Comparison of ENCODE assay signal across 7 cellular contexts in genomic region chr6:149559389-149559788, GRCh38.
"Had no signal": no experiment of that assay in that cellular context is flagged by ENCODE, and none has a peak within 500 bp of the region (broad histone marks: within the 10 kb centered on the region; RNA-seq: fewer than 3 reads in every experiment).

No MANE protein-coding gene starts in this region.

- ATAC-seq: K562 had no signal

- H3K27ac ChIP-seq: HL-60, KMS-11 had no signal

- FAIRE-seq: HTR-8/SVneo, K562 had no signal

- H3K4me2 ChIP-seq: KMS-11 had no signal

- DNase-seq: IMR-90, KBM-7, KG1 had no signal

- H3K9ac ChIP-seq: KMS-11 had no signal

- H3K4me3 ChIP-seq: K562 had no signal
